In genomic region chr1:219782929-219783328, GRCh38 we compare ENCODE assay signal across 23 cellular contexts.
"Had no signal": no experiment of that assay in that cellular context is flagged by ENCODE, and none has a peak within 500 bp of the region (broad histone marks: within the 10 kb centered on the region; RNA-seq: fewer than 3 reads in every experiment).

No MANE protein-coding gene starts in this region.

- H3K4me3 ChIP-seq: colonic mucosa, esophagus squamous epithelium, gastrocnemius medialis, heart right ventricle, left lung, lower lobe of right lung had no signal

- H3K9me3 ChIP-seq: colonic mucosa, esophagus squamous epithelium, gastrocnemius medialis, heart right ventricle, left lung, lower lobe of right lung had no signal

- H3K27me3 ChIP-seq: colonic mucosa, foreskin keratinocyte, gastrocnemius medialis, heart right ventricle, left lung had no signal

- H3K36me3 ChIP-seq: colonic mucosa, esophagus squamous epithelium, gastrocnemius medialis, heart right ventricle, left lung, lower lobe of right lung had no signal

- H3K4me1 ChIP-seq: colonic mucosa, foreskin keratinocyte, gastrocnemius medialis, heart right ventricle, left lung had no signal

- DNase-seq: colonic mucosa; cortex of kidney; effector CD8-positive, alpha-beta T cell; effector memory CD8-positive, alpha-beta T cell; endodermal cell; erythroblast; esophagus squamous epithelium; foreskin keratinocyte; gastrocnemius medialis; glutamatergic neuron; head of caudate nucleus; heart right ventricle; hippocampal formation; kidney; kidney glomerular epithelial cell; left colon; left lung; left ventricle myocardium superior; lower lobe of right lung; midbrain; naive thymus-derived CD4-positive, alpha-beta T cell had no signal

- H3K27ac ChIP-seq: colonic mucosa, epithelial cell of prostate, esophagus squamous epithelium, foreskin keratinocyte, gastrocnemius medialis, heart right ventricle, left lung, lower lobe of right lung had no signal

- ATAC-seq: effector memory CD8-positive, alpha-beta T cell; esophagus mucosa; foreskin keratinocyte; gastrocnemius medialis; heart right ventricle; left colon; left lung; left ventricle myocardium superior; lower lobe of right lung; naive thymus-derived CD4-positive, alpha-beta T cell had no signal
